Comparison of ENCODE assay signal across 12 cellular contexts in the genomic region with DNA sequence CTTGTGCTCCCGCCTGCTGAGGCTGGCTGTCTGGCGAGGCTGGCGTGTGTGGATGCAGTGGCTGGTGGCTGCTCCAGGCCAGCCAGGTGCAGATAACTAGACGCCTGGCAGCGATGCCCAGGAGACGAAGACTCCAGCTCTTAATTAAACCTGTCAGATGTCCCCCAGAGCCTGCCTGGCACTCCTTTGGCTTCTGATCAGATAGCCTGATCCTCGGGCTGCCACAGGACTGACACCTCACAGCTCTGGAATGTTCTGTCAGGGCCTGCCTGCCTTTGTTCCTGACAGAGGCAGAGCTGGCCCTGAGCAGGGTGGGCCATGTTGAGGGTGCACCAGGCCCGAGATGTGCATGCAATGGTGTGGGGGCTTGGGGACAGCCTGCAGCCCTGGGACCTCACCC.
A peak's percentile ranks its signal among the peaks of the same experiment; 100 is the strongest.
DNase-seq lines count a peak whose midpoint lies in the region; ATAC-seq and TF ChIP-seq lines count a peak whose summit lies in the region.
"Had no signal": no experiment of that assay in that cellular context is flagged by ENCODE, and none has a peak within 500 bp of the region (broad histone marks: within the 10 kb centered on the region; RNA-seq: fewer than 3 reads in every experiment).

No MANE protein-coding gene starts in this region.

- in situ Hi-C loops in astrocyte of the spinal cord (cut with HindIII; ENCODE audit: low sequenced_read_pairs) = no loop called here

- ATAC-seq in GM21723 (IDR thresholded peaks at IDR 0.05; ENCODE audit: unreplicated experiment) (no peak), HG03025 (IDR thresholded peaks at IDR 0.05; ENCODE audit: low FRiP score, unreplicated experiment) (no peak)

- H3K4me3 ChIP-seq in astrocyte of the spinal cord (ENCODE audit: low read depth, low read length) = no peak overlapping the region

- TF ChIP-seq CTCF in astrocyte of the spinal cord (IDR thresholded peaks at IDR 0.05; ENCODE audit: low read depth, low read length) = no peak

- DNase-seq in AG08395 (ENCODE audit: low spot score) (peak; percentile 84), LoVo (ENCODE audit: low spot score) (peak; percentile 20), astrocyte of the spinal cord (ENCODE audit: low read depth, low spot score) (peak; percentile 35), iris pigment epithelial cell (ENCODE audit: low read depth) (peak; percentile 63), NCI-H446 (lab: John Stamatoyannopoulos, UW) (no peak), OCI-M1 (lab: John Stamatoyannopoulos, UW) (no peak)
- DNase-seq: GF-D8, NCI-H1105 treated with DMSO at 0.1 percent for 48 hours, small intestine, T-helper 1 cell had no signal

Comparison
In these comparisons a context has a peak if more than half of its experiments do, and no peak if none do; other contexts are left out.
1. DNase-seq: peak in AG08395 (single experiment), LoVo (single experiment), astrocyte of the spinal cord (single experiment) and iris pigment epithelial cell (single experiment); none in NCI-H446 (0 of 2) and OCI-M1 (single experiment).